ENCODE assay signal across 25 cellular contexts in genomic region chr12:34354239-34355200, GRCh38.
"Had no signal": no experiment of that assay in that cellular context is flagged by ENCODE, and none has a peak within 500 bp of the region (broad histone marks: within the 10 kb centered on the region; RNA-seq: fewer than 3 reads in every experiment).

No MANE protein-coding gene starts in this region.

- H3K27ac Mint-ChIP-seq: activated CD4-positive, alpha-beta memory T cell treated with anti-CD3 and anti-CD28 coated beads, Interleukin-2, amount 10 ng/mL, durations not matched to agents 7 days and 5 days; activated CD4-positive, alpha-beta T cell treated with anti-CD3 and anti-CD28 coated beads, Interleukin-2, amount 10 ng/mL, durations not matched to agents 24 days and 14 days; activated CD8-positive, alpha-beta memory T cell treated with anti-CD3 and anti-CD28 coated beads, Interleukin-2, amount 10 ng/mL, durations not matched to agents 7 days and 5 days; activated naive CD4-positive, alpha-beta T cell treated with anti-CD3 and anti-CD28 coated beads, Interleukin-2, amount 10 ng/mL, durations not matched to agents 7 days and 5 days; naive thymus-derived CD4-positive, alpha-beta T cell; stimulated activated naive B cell treated with anti-CD40 and anti-IgM and Interleukin-4, amounts not matched to agents 10 μg/mL and 1 μg/mL and 100 μg/mL, for 72 hours had no signal

- H3K27me3 ChIP-seq: testis, vagina had no signal

- DNase-seq: activated CD4-positive, alpha-beta memory T cell treated with anti-CD3 and anti-CD28 coated beads, Interleukin-2, amount 10 ng/mL, durations not matched to agents 7 days and 5 days; activated CD4-positive, alpha-beta T cell treated with anti-CD3 and anti-CD28 coated beads, Interleukin-2, amount 10 ng/mL, durations not matched to agents 24 days and 14 days; activated CD8-positive, alpha-beta memory T cell treated with anti-CD3 and anti-CD28 coated beads, Interleukin-2, amount 10 ng/mL, durations not matched to agents 7 days and 5 days; activated effector memory CD4-positive, alpha-beta T cell treated with anti-CD3 and anti-CD28 coated beads, Interleukin-2, amount 50 U/mL, for 16 hours; activated naive CD4-positive, alpha-beta T cell treated with anti-CD3 and anti-CD28 coated beads, Interleukin-2, amount 10 ng/mL, durations not matched to agents 7 days and 5 days; activated T-cell treated with anti-CD3 and anti-CD28 coated beads for 4 hours; cerebellar nuclear complex; glutamatergic neuron; hippocampal formation; kidney glomerular epithelial cell; left lung; naive thymus-derived CD4-positive, alpha-beta T cell; occipital lobe; posterior cingulate gyrus; small intestine; stimulated activated CD4-positive, alpha-beta T cell treated with anti-CD3 and anti-CD28 coated beads, Interleukin-15, amount 100 ng/mL, for 24 hours; stimulated activated naive B cell treated with anti-CD40 and anti-IgM and Interleukin-4, amounts not matched to agents 10 μg/mL and 1 μg/mL and 100 μg/mL, for 72 hours; testis had no signal

- H3K27me3 Mint-ChIP-seq: activated CD4-positive, alpha-beta memory T cell treated with anti-CD3 and anti-CD28 coated beads, Interleukin-2, amount 10 ng/mL, durations not matched to agents 7 days and 5 days; activated CD4-positive, alpha-beta T cell treated with anti-CD3 and anti-CD28 coated beads, Interleukin-2, amount 10 ng/mL, durations not matched to agents 24 days and 14 days; activated CD8-positive, alpha-beta memory T cell treated with anti-CD3 and anti-CD28 coated beads, Interleukin-2, amount 10 ng/mL, durations not matched to agents 7 days and 5 days; stimulated activated naive B cell treated with anti-CD40 and anti-IgM and Interleukin-4, amounts not matched to agents 10 μg/mL and 1 μg/mL and 100 μg/mL, for 72 hours had no signal

- H3K4me3 ChIP-seq: coronary artery, esophagus muscularis mucosa, left lung, lung, testis, vagina had no signal

- H3K9me3 ChIP-seq: testis, vagina had no signal

- H3K36me3 Mint-ChIP-seq: activated CD8-positive, alpha-beta memory T cell treated with anti-CD3 and anti-CD28 coated beads, Interleukin-2, amount 10 ng/mL, durations not matched to agents 7 days and 5 days; activated naive CD4-positive, alpha-beta T cell treated with anti-CD3 and anti-CD28 coated beads, Interleukin-2, amount 10 ng/mL, durations not matched to agents 7 days and 5 days had no signal

- H3K9me3 Mint-ChIP-seq: activated CD4-positive, alpha-beta memory T cell treated with anti-CD3 and anti-CD28 coated beads, Interleukin-2, amount 10 ng/mL, durations not matched to agents 7 days and 5 days; activated CD4-positive, alpha-beta T cell treated with anti-CD3 and anti-CD28 coated beads, Interleukin-2, amount 10 ng/mL, durations not matched to agents 24 days and 14 days; neural crest cell had no signal

- H3K36me3 ChIP-seq: esophagus muscularis mucosa, left lung, vagina had no signal

- FAIRE-seq: frontal cortex, small intestine had no signal

- H3K4me1 ChIP-seq: esophagus muscularis mucosa, left lung, testis, vagina had no signal

- ATAC-seq: activated CD8-positive, alpha-beta memory T cell treated with anti-CD3 and anti-CD28 coated beads, Interleukin-2, amount 10 ng/mL, durations not matched to agents 7 days and 5 days; left lung; naive thymus-derived CD4-positive, alpha-beta T cell; sciatic nerve; stimulated activated naive B cell treated with anti-CD40 and anti-IgM and Interleukin-4, amounts not matched to agents 10 μg/mL and 1 μg/mL and 100 μg/mL, for 72 hours had no signal

- H3K4me1 Mint-ChIP-seq: activated CD4-positive, alpha-beta memory T cell treated with anti-CD3 and anti-CD28 coated beads, Interleukin-2, amount 10 ng/mL, durations not matched to agents 7 days and 5 days; activated CD4-positive, alpha-beta T cell treated with anti-CD3 and anti-CD28 coated beads, Interleukin-2, amount 10 ng/mL, durations not matched to agents 24 days and 14 days; activated CD8-positive, alpha-beta memory T cell treated with anti-CD3 and anti-CD28 coated beads, Interleukin-2, amount 10 ng/mL, durations not matched to agents 7 days and 5 days; activated naive CD4-positive, alpha-beta T cell treated with anti-CD3 and anti-CD28 coated beads, Interleukin-2, amount 10 ng/mL, durations not matched to agents 7 days and 5 days; neural crest cell; stimulated activated naive B cell treated with anti-CD40 and anti-IgM and Interleukin-4, amounts not matched to agents 10 μg/mL and 1 μg/mL and 100 μg/mL, for 72 hours had no signal

- H3K4me3 Mint-ChIP-seq: activated CD4-positive, alpha-beta memory T cell treated with anti-CD3 and anti-CD28 coated beads, Interleukin-2, amount 10 ng/mL, durations not matched to agents 7 days and 5 days; activated CD4-positive, alpha-beta T cell treated with anti-CD3 and anti-CD28 coated beads, Interleukin-2, amount 10 ng/mL, durations not matched to agents 24 days and 14 days; activated CD8-positive, alpha-beta memory T cell treated with anti-CD3 and anti-CD28 coated beads, Interleukin-2, amount 10 ng/mL, durations not matched to agents 7 days and 5 days; activated naive CD4-positive, alpha-beta T cell treated with anti-CD3 and anti-CD28 coated beads, Interleukin-2, amount 10 ng/mL, durations not matched to agents 7 days and 5 days; naive thymus-derived CD4-positive, alpha-beta T cell; neural crest cell; stimulated activated naive B cell treated with anti-CD40 and anti-IgM and Interleukin-4, amounts not matched to agents 10 μg/mL and 1 μg/mL and 100 μg/mL, for 72 hours had no signal

- H3K27ac ChIP-seq: coronary artery, esophagus muscularis mucosa, left lung, testis, vagina had no signal
